Comparison of ENCODE assay signal across 8 cellular contexts in genomic region chr6:30556006-30556713, GRCh38. TPM values are rescaled to one million over a fixed set of nuclear protein-coding genes. Genes with fewer than 3 reads are reported as not detected.
DNase-seq lines count a peak whose midpoint lies in the region; ATAC-seq and TF ChIP-seq lines count a peak whose summit lies in the region.

Gene GNL1, minus strand, starts transcription at chr6:30556489. Its CDS starts 286 bp downstream, at chr6:30556203.

- H3K4me3 Mint-ChIP-seq in naive B cell, result peak within 1 kb of the TSS; percentile 98 to 100 (median 99)
- H3K4me3 Mint-ChIP-seq in stimulated activated naive B cell treated with anti-CD40 and anti-IgM and Interleukin-4, amounts not matched to agents 10 μg/mL and 1 μg/mL and 100 μg/mL, for 72 hours, result peak within 1 kb of the TSS; percentile 93 to 94

- no peaks in the 10 kb centered on the region for H3K9me3 Mint-ChIP-seq in naive B cell
- no peaks in the 10 kb centered on the region for H3K9me3 Mint-ChIP-seq in stimulated activated naive B cell treated with anti-CD40 and anti-IgM and Interleukin-4, amounts not matched to agents 10 μg/mL and 1 μg/mL and 100 μg/mL, for 72 hours

- no peaks in the 10 kb centered on the region for H3K27me3 Mint-ChIP-seq in naive B cell
- H3K27me3 Mint-ChIP-seq in stimulated activated naive B cell treated with anti-CD40 and anti-IgM and Interleukin-4, amounts not matched to agents 10 μg/mL and 1 μg/mL and 100 μg/mL, for 72 hours, result no peaks in the 10 kb centered on the region

- peak in 2 of 4 donors; percentile 47 to 56 for TF ChIP-seq POLR2A in esophagus squamous epithelium (IDR thresholded peaks at IDR 0.05)

- peaks cover 35 to 53% (median 49%) of the 10 kb centered on the region in 3 donors for H3K4me1 Mint-ChIP-seq in naive B cell
- peaks cover 33 to 50% of the 10 kb centered on the region in 2 donors for H3K4me1 Mint-ChIP-seq in stimulated activated naive B cell treated with anti-CD40 and anti-IgM and Interleukin-4, amounts not matched to agents 10 μg/mL and 1 μg/mL and 100 μg/mL, for 72 hours

- no peaks in the 10 kb centered on the region for H3K27me3 ChIP-seq in esophagus squamous epithelium

- H3K4me3 ChIP-seq in esophagus squamous epithelium, result peak within 1 kb of the TSS; percentile 54 to 100 (median 92)

- peak in 1 of 6 experiments; percentile 27 for TF ChIP-seq CTCF in esophagus squamous epithelium (IDR thresholded peaks at IDR 0.05)

- H3K4me1 ChIP-seq in esophagus squamous epithelium, result peaks cover 7 to 33% (median 20%) of the 10 kb centered on the region in 3 donors

- intact Hi-C loops in esophagus squamous epithelium (cut with DNase I), result no loop called here

- H3K36me3 ChIP-seq in KOPT-K1 (ENCODE audit: insufficient read depth, low read length) (peaks cover 70% of the 10 kb centered on the region), esophagus squamous epithelium (peaks cover 14 to 36% (median 17%) of the 10 kb centered on the region in 3 donors)

- H3K27ac Mint-ChIP-seq in naive B cell, result peak within 1 kb of the TSS; percentile 99 to 100 (median 100)
- H3K27ac Mint-ChIP-seq in stimulated activated naive B cell treated with anti-CD40 and anti-IgM and Interleukin-4, amounts not matched to agents 10 μg/mL and 1 μg/mL and 100 μg/mL, for 72 hours, result peak within 1 kb of the TSS; percentile 98

- DNase-seq in DMS53 treated with DMSO at 0.1 percent for 48 hours (lab: John Stamatoyannopoulos, UW; ENCODE audit: unreplicated experiment) (peak; percentile 91), RKO (ENCODE audit: low spot score) (peak; percentile 87), activated T-helper 1 cell treated with Interleukin-2 at 50 U/mL for 16 hours (ENCODE audit: low read depth) (peak; percentile 98), esophagus squamous epithelium (lab: John Stamatoyannopoulos, UW) (peak; percentile 91), naive B cell (peak; percentile 99)
- peak; percentile 98 for DNase-seq in stimulated activated naive B cell treated with anti-CD40 and anti-IgM and Interleukin-4, amounts not matched to agents 10 μg/mL and 1 μg/mL and 100 μg/mL, for 72 hours

- WGBS in esophagus squamous epithelium, 2 donors, result 2% methylated on average over 16 to 30 of the region's 67 CpGs

- ATAC-seq in GM21737 (IDR thresholded peaks at IDR 0.05; ENCODE audit: unreplicated experiment) (peak; percentile 74), naive B cell (ENCODE audit: low read depth in 2 of 2) (peak; percentile 79 to 80)
- ATAC-seq in stimulated activated naive B cell treated with anti-CD40 and anti-IgM and Interleukin-4, amounts not matched to agents 10 μg/mL and 1 μg/mL and 100 μg/mL, for 72 hours (replicated peaks), result peak; percentile 88 to 91

- H3K9me3 ChIP-seq in KOPT-K1 (ENCODE audit: insufficient read depth, low read length, poor library complexity, severe bottlenecking) (no peaks in the 10 kb centered on the region), esophagus squamous epithelium (no peaks in the 10 kb centered on the region)

- H3K36me3 Mint-ChIP-seq in naive B cell, result peaks cover 13 to 28% of the 10 kb centered on the region in 2 donors
- H3K36me3 Mint-ChIP-seq in stimulated activated naive B cell treated with anti-CD40 and anti-IgM and Interleukin-4, amounts not matched to agents 10 μg/mL and 1 μg/mL and 100 μg/mL, for 72 hours, result peaks cover 17 to 68% of the 10 kb centered on the region in 2 donors

- peak within 1 kb of the TSS; percentile 93 for H3K27ac ChIP-seq in KOPT-K1 (ENCODE audit: low read depth, low read length, poor library complexity, severe bottlenecking)
- peak within 1 kb of the TSS; percentile 96 to 100 (median 99) for H3K27ac ChIP-seq in esophagus squamous epithelium

RNA-seq across cellular contexts. Expression of gene GNL1, which starts in this region (rescaled TPM):
- 10 to 100 TPM; 12.7 to 37.2 (median 20.5) TPM for total RNA-seq in esophagus squamous epithelium
- 10 to 100 TPM; 23.8 to 47.4 (median 36.8) TPM for polyA plus RNA-seq in naive B cell (ENCODE audit: low read depth in 6 of 6)

Comparison
In these comparisons a context has a peak if more than half of its experiments do, and no peak if none do; other contexts are left out.
1. Peak in every context shown above with its lines: DNase-seq, ATAC-seq, H3K4me3 ChIP-seq and H3K27ac ChIP-seq.